8 cellular contexts compared by ENCODE assay signal in the genomic region with DNA sequence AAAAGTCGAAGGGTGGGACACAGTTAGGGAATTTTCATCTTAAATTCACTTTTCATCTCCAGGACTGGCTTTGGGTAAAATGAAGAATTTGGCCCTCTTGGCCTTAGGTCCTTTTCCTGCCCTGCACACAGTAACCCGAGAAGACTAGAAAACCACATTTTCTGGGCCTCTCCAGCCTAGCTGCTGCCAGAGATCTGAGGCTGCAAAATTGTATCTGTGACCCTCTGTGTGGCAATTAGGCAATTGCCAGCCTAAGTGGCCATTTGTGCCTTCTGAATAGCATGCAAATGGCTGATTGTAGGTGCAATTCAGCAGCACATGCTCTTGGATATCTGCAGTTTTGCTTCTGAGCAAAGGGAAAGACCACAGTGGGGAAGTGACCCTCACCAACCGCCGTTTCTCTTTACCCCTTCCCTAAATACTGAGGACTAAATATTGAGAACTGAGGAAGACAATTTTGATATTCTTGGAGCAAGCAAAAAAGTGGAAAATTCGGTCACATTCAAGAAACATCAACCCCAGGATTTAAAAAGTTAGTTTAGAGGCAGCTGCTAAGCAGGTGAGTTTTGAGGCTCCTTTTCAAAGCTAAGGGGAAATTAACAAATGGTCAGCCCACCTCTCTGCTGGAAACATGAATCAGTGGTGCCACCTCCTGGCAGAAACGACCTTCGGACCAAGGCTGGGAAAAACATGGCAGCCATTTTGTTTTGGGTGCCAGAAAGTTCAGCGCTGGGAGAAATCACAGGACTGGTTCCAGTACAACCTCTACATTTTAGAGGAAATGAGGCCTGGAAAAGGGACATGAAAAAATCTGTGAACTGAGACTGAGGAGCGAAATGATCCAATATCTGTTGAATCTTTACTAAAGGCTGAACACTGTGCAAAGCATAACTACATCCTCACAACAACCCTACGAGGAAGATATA. TPM values are rescaled to one million over a fixed set of nuclear protein-coding genes. Genes with fewer than 3 reads are reported as not detected.
DNase-seq lines count a peak whose midpoint lies in the region; ATAC-seq, FAIRE-seq and TF ChIP-seq lines count a peak whose summit lies in the region.

No MANE protein-coding gene starts in this region.

- ATAC-seq in lung (ENCODE audit: insufficient read depth, low FRiP score) (peak; percentile 61), GM21367 (IDR thresholded peaks at IDR 0.05; ENCODE audit: unreplicated experiment) (no peak), HG03378 (IDR thresholded peaks at IDR 0.05; ENCODE audit: unreplicated experiment) (no peak), sciatic nerve (no peak)

- H3K9me3 ChIP-seq in lung (ENCODE audit: control insufficient read depth in 2 of 2, insufficient read depth in 1 of 2, low read length in 1 of 2) = no peaks in the 10 kb centered on the region

- FAIRE-seq in GM18507 (lab: Jason Lieb, UNC) = peak; percentile 42

- no peaks in the 10 kb centered on the region for H3K27me3 ChIP-seq in lung (ENCODE audit: control insufficient read depth, insufficient read depth)

- H3K27ac ChIP-seq in lung (ENCODE audit: low read depth in 1 of 2, low read length in 1 of 2) = no peak overlapping the region

- DNase-seq in COR-L47 (lab: John Stamatoyannopoulos, UW) (peak; percentile 52), GM18507 (ENCODE audit: extremely low spot score, insufficient read length, low read depth) (no peak), NCI-H1436 (lab: John Stamatoyannopoulos, UW) (peak; percentile 48), astrocyte of the hippocampus (ENCODE audit: low read depth, low spot score) (peak; percentile 82), lung (ENCODE audit: low spot score) (peak; percentile 64), sciatic nerve (ENCODE audit: low spot score) (no peak)

- H3K4me3 ChIP-seq in lung = no peak overlapping the region

- peak; percentile 44 for TF ChIP-seq CTCF in lung (IDR thresholded peaks at IDR 0.05; ENCODE audit: control extremely low read depth, extremely low read depth)

- H3K36me3 ChIP-seq in lung (ENCODE audit: control insufficient read depth in 2 of 2, insufficient read depth in 2 of 2, low read length in 2 of 2) = no peaks in the 10 kb centered on the region

- intact Hi-C loops in sciatic nerve (cut with DNase I) = no loop called here

- peaks cover 0 to 2% of the 10 kb centered on the region in 2 donors for H3K4me1 ChIP-seq in lung (ENCODE audit: control insufficient read depth in 2 of 2, insufficient read depth in 2 of 2, low read length in 2 of 2)

- WGBS in lung, 2 donors = 49 to 57% methylated on average over 10 of the region's 10 CpGs

RNA-seq across cellular contexts. Expression of gene PRTG, which starts 56.6 kb away (rescaled TPM):
- total RNA-seq in lung (10 to 100 TPM; 11.7 to 21.9 TPM), sciatic nerve (4.9 TPM)
- polyA plus RNA-seq in lung = 1 to 10 TPM in 1 of 2 donors, under 1 TPM in 1; 0.68 to 2.8 TPM

Comparison
In these comparisons a context has a peak if more than half of its experiments do, and no peak if none do; other contexts are left out.
1. DNase-seq: peak in COR-L47 (single experiment), NCI-H1436 (single experiment), astrocyte of the hippocampus (single experiment) and lung (single experiment); none in GM18507 (single experiment) and sciatic nerve (single experiment).